In genomic region chr22:26642465-26643367, GRCh38 we compare ENCODE assay signal across 8 cellular contexts. TPM values are rescaled to one million over a fixed set of nuclear protein-coding genes. Genes with fewer than 3 reads are reported as not detected.
DNase-seq lines count a peak whose midpoint lies in the region; ATAC-seq and TF ChIP-seq lines count a peak whose summit lies in the region.

No MANE protein-coding gene starts in this region.

- peaks cover 11% of the 10 kb centered on the region for H3K4me1 ChIP-seq in mucosa of descending colon (ENCODE audit: low read depth)
- H3K4me1 ChIP-seq in thymus (ENCODE audit: control insufficient read depth, insufficient read depth, low read length), result peaks cover 22% of the 10 kb centered on the region

- no peak overlapping the region for H3K4me3 ChIP-seq in mucosa of descending colon
- no peak overlapping the region for H3K4me3 ChIP-seq in thymus (ENCODE audit: low read length)

- DNase-seq in COLO668 (lab: John Stamatoyannopoulos, UW; ENCODE audit: unreplicated experiment) (peak; percentile 11), NCI-H748 (lab: John Stamatoyannopoulos, UW; ENCODE audit: unreplicated experiment) (peak; percentile 39), mucosa of descending colon (peak; percentile 53 to 82 (median 68)), EL (no peak), posterior vena cava (ENCODE audit: low spot score) (no peak)

- H3K4me3 Mint-ChIP-seq in activated T-helper 17 cell treated with anti-CD3 and anti-CD28 coated beads, Interleukin-2, amount 50 U/mL, for 72 hours, result peak overlapping the region; percentile 93

- intact Hi-C loops in mucosa of descending colon (cut with DNase I, micrococcal nuclease), result no loop called here
- intact Hi-C loops in posterior vena cava (cut with DNase I), result no loop called here

- peak overlapping the region; percentile 10 for H3K27ac ChIP-seq in thymus (ENCODE audit: low read depth)

- peaks cover 36% of the 10 kb centered on the region for H3K4me1 Mint-ChIP-seq in activated T-helper 17 cell treated with anti-CD3 and anti-CD28 coated beads, Interleukin-2, amount 50 U/mL, for 72 hours

- H3K9me3 ChIP-seq in mucosa of descending colon (no peaks in the 10 kb centered on the region), thymus (ENCODE audit: control insufficient read depth) (no peaks in the 10 kb centered on the region)

- H3K27me3 Mint-ChIP-seq in activated T-helper 17 cell treated with anti-CD3 and anti-CD28 coated beads, Interleukin-2, amount 50 U/mL, for 72 hours, result no peaks in the 10 kb centered on the region

- peak; percentile 95 for ATAC-seq in activated T-helper 17 cell treated with anti-CD3 and anti-CD28 coated beads, Interleukin-2, amount 50 U/mL, for 72 hours (replicated peaks)
- peak; percentile 61 for ATAC-seq in mucosa of descending colon
- no peak for ATAC-seq in HG03432 (IDR thresholded peaks at IDR 0.05; ENCODE audit: unreplicated experiment)

- no peaks in the 10 kb centered on the region for H3K36me3 ChIP-seq in mucosa of descending colon (ENCODE audit: low read depth)
- H3K36me3 ChIP-seq in thymus (ENCODE audit: control insufficient read depth, insufficient read depth), result no peaks in the 10 kb centered on the region

- H3K36me3 Mint-ChIP-seq in activated T-helper 17 cell treated with anti-CD3 and anti-CD28 coated beads, Interleukin-2, amount 50 U/mL, for 72 hours (ENCODE audit: low read depth), result no peaks in the 10 kb centered on the region

- WGBS in thymus, result 17% methylated on average over 8 of the region's 8 CpGs

- H3K27ac Mint-ChIP-seq in activated T-helper 17 cell treated with anti-CD3 and anti-CD28 coated beads, Interleukin-2, amount 50 U/mL, for 72 hours, result peak overlapping the region; percentile 100

- TF ChIP-seq CTCF in mucosa of descending colon (IDR thresholded peaks at IDR 0.05), result no peak

- no peaks in the 10 kb centered on the region for H3K9me3 Mint-ChIP-seq in activated T-helper 17 cell treated with anti-CD3 and anti-CD28 coated beads, Interleukin-2, amount 50 U/mL, for 72 hours

- no peaks in the 10 kb centered on the region for H3K27me3 ChIP-seq in thymus (ENCODE audit: control insufficient read depth, insufficient read depth)

RNA-seq across cellular contexts. Expression of gene MIAT, which starts 14.7 kb away (rescaled TPM):
- total RNA-seq in activated T-helper 17 cell treated with anti-CD3 and anti-CD28 coated beads, Interleukin-2, amount 50 U/mL, for 72 hours, result 100 to 1,000 TPM in 1 of 2 donors, 10 to 100 TPM in 1; 81.2 to 166 TPM
- total RNA-seq in mucosa of descending colon (1 to 10 TPM; 3.3 to 7.1 (median 3.5) TPM), posterior vena cava (1 to 10 TPM; 1.4 to 1.6 TPM)
- polyA plus RNA-seq in thymus, result 2.9 TPM

RNA-seq across cellular contexts. Expression of gene CRYBA4, which starts 21.0 kb away (rescaled TPM):
- total RNA-seq in activated T-helper 17 cell treated with anti-CD3 and anti-CD28 coated beads, Interleukin-2, amount 50 U/mL, for 72 hours, result 1 to 10 TPM in 1 of 2 donors, not detected in 1; 1.2 TPM
- total RNA-seq in mucosa of descending colon (not detected), posterior vena cava (not detected)
- polyA plus RNA-seq in thymus, result 1.6 TPM

RNA-seq across cellular contexts. Expression of gene CRYBB1, which starts 24.9 kb away (rescaled TPM):
- not detected for total RNA-seq in activated T-helper 17 cell treated with anti-CD3 and anti-CD28 coated beads, Interleukin-2, amount 50 U/mL, for 72 hours
- 1 to 10 TPM in 1 of 3 donors, not detected in 2; 1.0 TPM for total RNA-seq in mucosa of descending colon
- polyA plus RNA-seq in thymus, result 1.7 TPM
- 1 to 10 TPM; 1.7 to 2.5 TPM for total RNA-seq in posterior vena cava

RNA-seq across cellular contexts. Expression of gene TPST2, which starts 52.8 kb away (rescaled TPM):
- total RNA-seq in activated T-helper 17 cell treated with anti-CD3 and anti-CD28 coated beads, Interleukin-2, amount 50 U/mL, for 72 hours, result 10 to 100 TPM; 23.2 to 27.5 TPM
- total RNA-seq in mucosa of descending colon, result 10 to 100 TPM in 2 of 3 donors, 1 to 10 TPM in 1; 9.2 to 13.9 (median 11.7) TPM
- 20.3 TPM for polyA plus RNA-seq in thymus
- 10 to 100 TPM; 24.5 to 33.8 TPM for total RNA-seq in posterior vena cava

Comparison
In these comparisons a context has a peak if more than half of its experiments do, and no peak if none do; other contexts are left out.
1. DNase-seq: peak in COLO668 (single experiment), NCI-H748 (single experiment) and mucosa of descending colon (3 of 3); none in EL (single experiment) and posterior vena cava (single experiment).
2. RNA of gene MIAT, which starts 14.7 kb away (total RNA-seq): 81.2 to 166 TPM in activated T-helper 17 cell treated with anti-CD3 and anti-CD28 coated beads, Interleukin-2, amount 50 U/mL, for 72 hours; 3.3 to 7.1 TPM in mucosa of descending colon and 1.4 to 1.6 TPM in posterior vena cava; every median in the first group is over 10 times any median in the second.